Comparison of ENCODE assay signal across 8 cellular contexts in the genomic region with DNA sequence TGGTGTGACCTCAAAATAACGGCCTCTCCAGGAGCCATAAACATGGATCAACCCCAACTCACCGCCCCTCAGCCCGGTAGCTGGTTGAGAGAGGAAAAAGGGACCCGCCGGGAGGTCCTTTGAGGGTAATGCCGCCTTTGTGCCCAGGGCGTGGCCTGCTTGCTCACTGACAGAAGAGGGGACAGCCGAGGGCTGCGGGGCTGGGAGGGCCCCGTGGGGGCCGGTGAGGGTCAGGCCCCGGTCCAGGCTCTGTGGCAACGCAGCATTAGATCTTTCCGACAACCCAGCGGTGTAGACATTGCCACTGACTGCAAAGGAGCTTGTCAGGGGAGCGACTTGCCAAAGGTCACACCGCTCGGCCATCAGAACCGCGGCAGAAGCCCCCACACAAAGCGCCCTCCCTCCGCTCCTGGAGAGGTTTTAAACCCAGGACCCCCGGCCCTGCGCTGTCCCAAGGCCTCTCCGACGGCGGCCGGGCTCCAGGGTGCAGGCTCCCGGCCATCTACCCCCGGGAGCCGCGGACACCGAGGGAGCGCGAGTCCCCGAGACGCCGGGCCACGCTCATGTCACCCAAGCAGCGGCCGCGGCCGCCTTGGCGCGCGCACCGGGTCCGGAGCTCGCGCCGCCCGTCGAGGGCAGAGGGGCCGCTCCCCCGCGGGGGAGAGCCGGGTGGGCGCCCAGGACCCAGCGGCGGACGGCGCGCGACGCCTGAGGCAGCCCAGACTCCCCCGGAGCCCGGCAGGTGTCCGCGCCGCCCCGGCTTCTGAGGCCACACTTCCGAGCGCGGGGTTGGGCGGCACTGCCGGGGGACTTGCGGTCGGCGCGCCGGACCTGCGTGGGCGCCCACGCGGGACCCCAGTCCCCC. TPM values are rescaled to one million over a fixed set of nuclear protein-coding genes. Genes with fewer than 3 reads are reported as not detected.
DNase-seq lines count a peak whose midpoint lies in the region; ATAC-seq, FAIRE-seq and TF ChIP-seq lines count a peak whose summit lies in the region.

No MANE protein-coding gene starts in this region.

- peaks cover 0 to 2% of the 10 kb centered on the region in 2 donors for H3K36me3 Mint-ChIP-seq in activated T-cell treated with anti-CD3 and anti-CD28 coated beads, Interleukin-2, amount 50 U/mL, for 72 hours (ENCODE audit: insufficient read depth in 2 of 2)

- no peak overlapping the region for H3K4ac ChIP-seq in mesendoderm (ENCODE audit: low read depth, low read length)

- no peak for ATAC-seq in activated T-cell treated with anti-CD3 and anti-CD28 coated beads, Interleukin-2, amount 50 U/mL, for 72 hours (replicated peaks in 1 of 2)
- no peak for ATAC-seq in upper lobe of right lung
- no peak for ATAC-seq in HG03521 (IDR thresholded peaks at IDR 0.05; ENCODE audit: unreplicated experiment)

- no peak overlapping the region for H3K27ac ChIP-seq in mesendoderm (ENCODE audit: low read depth, low read length)
- no peak overlapping the region for H3K27ac ChIP-seq in upper lobe of right lung

- DNase-seq in activated T-cell treated with anti-CD3 and anti-CD28 coated beads, Interleukin-2, amount 50 U/mL, for 72 hours, result no peak
- DNase-seq in activated T-cell treated with anti-CD3 and anti-CD28 coated beads, Interleukin-2, amount 50 U/mL, for 1 hour, result no peak
- DNase-seq in bronchial epithelial cell (ENCODE audit: low read depth), result no peak
- no peak for DNase-seq in mesendoderm
- DNase-seq in upper lobe of right lung, result no peak
- no peak for DNase-seq in stimulated activated CD4-positive, alpha-beta T cell treated with anti-CD3 and anti-CD28 coated beads, Interleukin-15, amount 100 ng/mL, for 24 hours
- no peak for DNase-seq in effector CD4-positive, alpha-beta T cell

- no peaks in the 10 kb centered on the region for H3K4me1 Mint-ChIP-seq in activated T-cell treated with anti-CD3 and anti-CD28 coated beads, Interleukin-2, amount 50 U/mL, for 72 hours (ENCODE audit: low read depth)

- no peak overlapping the region for H3K27ac Mint-ChIP-seq in activated T-cell treated with anti-CD3 and anti-CD28 coated beads, Interleukin-2, amount 50 U/mL, for 72 hours

- H4K8ac ChIP-seq in mesendoderm (ENCODE audit: low read depth, low read length), result no peak overlapping the region

- H2BK120ac ChIP-seq in mesendoderm (ENCODE audit: low read depth, low read length), result no peak overlapping the region

- peak overlapping the region; percentile 44 for H3K4me2 ChIP-seq in mesendoderm (ENCODE audit: low read length)

- FAIRE-seq in bronchial epithelial cell (lab: Jason Lieb, UNC), result no peak

- H3K56ac ChIP-seq in mesendoderm (ENCODE audit: low read length), result peak overlapping the region; percentile 49

- H3K27me3 ChIP-seq in bronchial epithelial cell (ENCODE audit: control insufficient read depth, insufficient read depth, low read length), result peaks cover 8% of the 10 kb centered on the region
- H3K27me3 ChIP-seq in mesendoderm (ENCODE audit: insufficient read depth, low read length, poor library complexity), result peaks cover 5% of the 10 kb centered on the region
- H3K27me3 ChIP-seq in upper lobe of right lung, result peaks cover 14% of the 10 kb centered on the region

- no peaks in the 10 kb centered on the region for H3K9me3 ChIP-seq in upper lobe of right lung

- no peak overlapping the region for H4K5ac ChIP-seq in mesendoderm (ENCODE audit: low read length)

- no peaks in the 10 kb centered on the region for H3K79me2 ChIP-seq in mesendoderm (ENCODE audit: control insufficient read depth, insufficient read depth, low read length)

- peak overlapping the region; percentile 16 for H3K4me3 ChIP-seq in bronchial epithelial cell (ENCODE audit: low read depth, low read length)
- no peak overlapping the region for H3K4me3 ChIP-seq in mesendoderm (ENCODE audit: low read length)
- peak overlapping the region; percentile 38 for H3K4me3 ChIP-seq in upper lobe of right lung

- peak overlapping the region; percentile 41 to 54 for H3K4me3 Mint-ChIP-seq in activated T-cell treated with anti-CD3 and anti-CD28 coated beads, Interleukin-2, amount 50 U/mL, for 72 hours

- H3K18ac ChIP-seq in mesendoderm (ENCODE audit: low read length), result no peak overlapping the region

- H3K27me3 Mint-ChIP-seq in activated T-cell treated with anti-CD3 and anti-CD28 coated beads, Interleukin-2, amount 50 U/mL, for 72 hours (ENCODE audit: low read depth), result peaks cover 59% of the 10 kb centered on the region

- no peak overlapping the region for H2AK5ac ChIP-seq in mesendoderm (ENCODE audit: low read length)

- no peak overlapping the region for H2BK5ac ChIP-seq in mesendoderm (ENCODE audit: low read length)

- no peaks in the 10 kb centered on the region for H3K79me1 ChIP-seq in mesendoderm (ENCODE audit: low read length)

- no peak overlapping the region for H2BK15ac ChIP-seq in mesendoderm (replicated peaks; ENCODE audit: low read depth)

- no CpG with 5 or more reads among the region's 85 CpGs for WGBS in mesendoderm (ENCODE audit: extremely low coverage, insufficient coverage, low lambda C conversion rate)

- intact Hi-C loops in upper lobe of right lung (cut with DNase I), result no loop called here

- H3K4me1 ChIP-seq in mesendoderm (ENCODE audit: control insufficient read depth, low read depth, low read length) (no peaks in the 10 kb centered on the region), upper lobe of right lung (peaks cover 3% of the 10 kb centered on the region)

- H3K36me3 ChIP-seq in bronchial epithelial cell (ENCODE audit: control insufficient read depth, insufficient read depth, low read length), result no peaks in the 10 kb centered on the region
- H3K36me3 ChIP-seq in mesendoderm (ENCODE audit: control insufficient read depth, insufficient read depth, low read length), result no peaks in the 10 kb centered on the region
- H3K36me3 ChIP-seq in upper lobe of right lung, result no peaks in the 10 kb centered on the region

- H3K9me3 Mint-ChIP-seq in activated T-cell treated with anti-CD3 and anti-CD28 coated beads, Interleukin-2, amount 50 U/mL, for 72 hours, result no peaks in the 10 kb centered on the region

- H3K23ac ChIP-seq in mesendoderm (ENCODE audit: low read length), result no peak overlapping the region

- no peak for TF ChIP-seq CTCF in bronchial epithelial cell (IDR thresholded peaks at IDR 0.05; ENCODE audit: insufficient read depth, low read length, severe bottlenecking)
- no peak for TF ChIP-seq CTCF in upper lobe of right lung (IDR thresholded peaks at IDR 0.05)

- H3K9ac ChIP-seq in mesendoderm (ENCODE audit: low read length), result peak overlapping the region; percentile 27

RNA-seq across cellular contexts. Expression of gene PCSK6, which starts 1.0 kb away (rescaled TPM):
- 1 to 10 TPM in 1 of 2 donors, under 1 TPM in 1; 0.51 to 2.3 TPM for total RNA-seq in activated T-cell treated with anti-CD3 and anti-CD28 coated beads, Interleukin-2, amount 50 U/mL, for 72 hours
- total RNA-seq in bronchial epithelial cell, result 6.8 and 12.3 TPM in 2 replicates
- 1.8 TPM for polyA plus RNA-seq in mesendoderm (2013, experiment 1 of 2)
- 2.3 TPM for polyA plus RNA-seq in mesendoderm (2013, experiment 2 of 2)
- total RNA-seq in upper lobe of right lung, result 16.6 TPM
